Comparison of ENCODE assay signal across 15 cellular contexts in genomic region chr11:122367809-122368231, GRCh38.
DNase-seq lines count a peak whose midpoint lies in the region; ATAC-seq, FAIRE-seq and TF ChIP-seq lines count a peak whose summit lies in the region.
"Had no signal": no experiment of that assay in that cellular context is flagged by ENCODE, and none has a peak within 500 bp of the region (broad histone marks: within the 10 kb centered on the region; RNA-seq: fewer than 3 reads in every experiment).

No MANE protein-coding gene starts in this region.

- 11% methylated on average over 6 of the region's 6 CpGs for WGBS in right cardiac atrium
- 25 to 45% methylated on average over 6 of the region's 6 CpGs for WGBS in sigmoid colon, 2 donors

- no peaks in the 10 kb centered on the region for H3K36me3 Mint-ChIP-seq in activated naive CD8-positive, alpha-beta T cell treated with anti-CD3 and anti-CD28 coated beads for 36 hours
- H3K36me3 Mint-ChIP-seq: activated naive CD8-positive, alpha-beta T cell; CD4-positive, alpha-beta memory T cell; stimulated activated naive B cell treated with anti-CD40 and anti-IgM and Interleukin-4, amounts not matched to agents 10 μg/mL and 1 μg/mL and 100 μg/mL, for 72 hours had no signal

- H3K4me1 Mint-ChIP-seq in activated naive CD8-positive, alpha-beta T cell treated with anti-CD3 and anti-CD28 coated beads for 36 hours, result no peaks in the 10 kb centered on the region
- H3K4me1 Mint-ChIP-seq: CD4-positive, alpha-beta memory T cell; stimulated activated naive B cell treated with anti-CD40 and anti-IgM and Interleukin-4, amounts not matched to agents 10 μg/mL and 1 μg/mL and 100 μg/mL, for 72 hours had no signal

- ATAC-seq in right cardiac atrium, result peak; percentile 89 to 92
- no peak for ATAC-seq in HG03108 (IDR thresholded peaks at IDR 0.05; ENCODE audit: unreplicated experiment)
- no peak for ATAC-seq in HG02678 (IDR thresholded peaks at IDR 0.05; ENCODE audit: unreplicated experiment)
- ATAC-seq: HCT116; stimulated activated naive B cell treated with anti-CD40 and anti-IgM and Interleukin-4, amounts not matched to agents 10 μg/mL and 1 μg/mL and 100 μg/mL, for 72 hours had no signal

- no peaks in the 10 kb centered on the region for H3K9me3 ChIP-seq in right cardiac atrium (ENCODE audit: control insufficient read depth, low read length)
- no peaks in the 10 kb centered on the region for H3K9me3 ChIP-seq in sigmoid colon
- H3K9me3 ChIP-seq: SJCRH30 had no signal

- H3K36me3 ChIP-seq in bronchial epithelial cell (ENCODE audit: control insufficient read depth, insufficient read depth, low read length), result no peaks in the 10 kb centered on the region
- H3K36me3 ChIP-seq in sigmoid colon, result no peaks in the 10 kb centered on the region
- H3K36me3 ChIP-seq: SJCRH30 had no signal

- TF ChIP-seq EP300 in sigmoid colon (IDR thresholded peaks at IDR 0.05), result no peak

- DNase-seq in G401 (ENCODE audit: low spot score), result peak; percentile 9
- DNase-seq in bronchial epithelial cell (ENCODE audit: low read depth), result peak; percentile 81
- peak; percentile 41 to 75 (median 44) for DNase-seq in right cardiac atrium
- DNase-seq in sigmoid colon, result peak; percentile 67
- no peak for DNase-seq in activated naive CD8-positive, alpha-beta T cell treated with anti-CD3 and anti-CD28 coated beads for 36 hours
- DNase-seq in stimulated activated CD4-positive, alpha-beta T cell treated with anti-CD3 and anti-CD28 coated beads, Interleukin-15, amount 100 ng/mL, for 24 hours, result no peak
- DNase-seq: activated CD4-positive, alpha-beta T cell treated with anti-CD3 and anti-CD28 coated beads for 48 hours; CD4-positive, alpha-beta memory T cell; NCI-H2081 treated with DMSO at 0.1 percent for 48 hours; stimulated activated naive B cell treated with anti-CD40 and anti-IgM and Interleukin-4, amounts not matched to agents 10 μg/mL and 1 μg/mL and 100 μg/mL, for 72 hours had no signal

- FAIRE-seq in bronchial epithelial cell (lab: Jason Lieb, UNC), result no peak

- no peak for TF ChIP-seq POLR2A in sigmoid colon (IDR thresholded peaks at IDR 0.05)

- peaks cover 11% of the 10 kb centered on the region for H3K27me3 Mint-ChIP-seq in activated naive CD8-positive, alpha-beta T cell treated with anti-CD3 and anti-CD28 coated beads for 36 hours
- H3K27me3 Mint-ChIP-seq: stimulated activated naive B cell treated with anti-CD40 and anti-IgM and Interleukin-4, amounts not matched to agents 10 μg/mL and 1 μg/mL and 100 μg/mL, for 72 hours had no signal

- H3K27me3 ChIP-seq in bronchial epithelial cell (ENCODE audit: control insufficient read depth, insufficient read depth, low read length), result no peaks in the 10 kb centered on the region
- no peaks in the 10 kb centered on the region for H3K27me3 ChIP-seq in right cardiac atrium (ENCODE audit: control insufficient read depth, insufficient read depth)
- no peaks in the 10 kb centered on the region for H3K27me3 ChIP-seq in sigmoid colon
- H3K27me3 ChIP-seq: SJCRH30 had no signal

- in situ Hi-C loops in G401 (cut with HindIII; ENCODE audit: low sequenced_read_pairs), result no loop called here

- H3K4me3 ChIP-seq in bronchial epithelial cell (ENCODE audit: low read depth, low read length) (no peak overlapping the region), right cardiac atrium (ENCODE audit: low read length) (peak overlapping the region; percentile 30), sigmoid colon (no peak overlapping the region)

- no peak overlapping the region for H3K4me3 Mint-ChIP-seq in activated naive CD8-positive, alpha-beta T cell treated with anti-CD3 and anti-CD28 coated beads for 36 hours
- H3K4me3 Mint-ChIP-seq: activated naive CD8-positive, alpha-beta T cell; stimulated activated naive B cell treated with anti-CD40 and anti-IgM and Interleukin-4, amounts not matched to agents 10 μg/mL and 1 μg/mL and 100 μg/mL, for 72 hours had no signal

- no peaks in the 10 kb centered on the region for H3K4me1 ChIP-seq in right cardiac atrium (ENCODE audit: control insufficient read depth, insufficient read depth, low read length)
- H3K4me1 ChIP-seq in sigmoid colon, result peaks cover 0 to 13% (median 9%) of the 10 kb centered on the region in 4 donors
- H3K4me1 ChIP-seq: SJCRH30 had no signal

- H3K27ac ChIP-seq in right cardiac atrium (ENCODE audit: low read length), result peak overlapping the region; percentile 62
- H3K27ac ChIP-seq in sigmoid colon, result peak overlapping the region; percentile 4 to 45 (median 33)
- H3K27ac ChIP-seq: SJCRH30 had no signal

- TF ChIP-seq CTCF in bronchial epithelial cell (IDR thresholded peaks at IDR 0.05; ENCODE audit: insufficient read depth, low read length, severe bottlenecking) (no peak), sigmoid colon (IDR thresholded peaks at IDR 0.05) (no peak)

- H3K27ac Mint-ChIP-seq in activated naive CD8-positive, alpha-beta T cell treated with anti-CD3 and anti-CD28 coated beads for 36 hours, result no peak overlapping the region
- H3K27ac Mint-ChIP-seq: activated naive CD8-positive, alpha-beta T cell; CD4-positive, alpha-beta memory T cell; stimulated activated naive B cell treated with anti-CD40 and anti-IgM and Interleukin-4, amounts not matched to agents 10 μg/mL and 1 μg/mL and 100 μg/mL, for 72 hours had no signal

- intact Hi-C loops in right cardiac atrium (cut with DNase I) (loop anchor here in 3 of 4 donors (2.0 to 10.0 kb wide), 5 partner anchors 69 to 713 kb away; no protein-coding TSS in a partner anchor), sigmoid colon (cut with DNase I) (no loop called here)

- H3K9me3 Mint-ChIP-seq in activated naive CD8-positive, alpha-beta T cell treated with anti-CD3 and anti-CD28 coated beads for 36 hours, result no peaks in the 10 kb centered on the region
- H3K9me3 Mint-ChIP-seq: stimulated activated naive B cell treated with anti-CD40 and anti-IgM and Interleukin-4, amounts not matched to agents 10 μg/mL and 1 μg/mL and 100 μg/mL, for 72 hours had no signal

Comparison
In these comparisons a context has a peak if more than half of its experiments do, and no peak if none do; other contexts are left out.
1. DNase-seq: peak in G401 (single experiment), bronchial epithelial cell (single experiment), right cardiac atrium (3 of 3) and sigmoid colon (single experiment); none in activated naive CD8-positive, alpha-beta T cell treated with anti-CD3 and anti-CD28 coated beads for 36 hours (single experiment) and stimulated activated CD4-positive, alpha-beta T cell treated with anti-CD3 and anti-CD28 coated beads, Interleukin-15, amount 100 ng/mL, for 24 hours (single experiment).
2. ATAC-seq: peak in right cardiac atrium (2 of 2); none in HG03108 (single experiment) and HG02678 (single experiment).